ENCODE assay signal across 19 cellular contexts in genomic region chr5:68428232-68428811, GRCh38.
DNase-seq lines count a peak whose midpoint lies in the region; ATAC-seq and TF ChIP-seq lines count a peak whose summit lies in the region.
"Had no signal": no experiment of that assay in that cellular context is flagged by ENCODE, and none has a peak within 500 bp of the region (broad histone marks: within the 10 kb centered on the region; RNA-seq: fewer than 3 reads in every experiment).

No MANE protein-coding gene starts in this region.

- ATAC-seq in sciatic nerve: no peak
- ATAC-seq: Right ventricle myocardium inferior had no signal

- no peaks in the 10 kb centered on the region for H3K9me3 ChIP-seq in HEK293 (ENCODE audit: control insufficient read depth, insufficient read depth, low read depth, low read length)
- H3K9me3 ChIP-seq: SK-N-SH had no signal

- H3K27ac ChIP-seq in HEK293 (ENCODE audit: extremely low read depth, low read depth, low read length): no peak overlapping the region
- H3K27ac ChIP-seq: PC-9 had no signal

- intact Hi-C loops in sciatic nerve (cut with DNase I): no loop called here

- H3K4me1 ChIP-seq in HEK293 (ENCODE audit: control insufficient read depth, insufficient read depth, low read length): no peaks in the 10 kb centered on the region

- POLR2A ChIA-PET in HEK293 (lab: Yijun Ruan, JAX): no interaction called here

- in situ Hi-C loops in GM13976 (cut with MboI; ENCODE audit: low sequenced_read_pairs, unreplicated experiment): no loop called here

- no peak for TF ChIP-seq CTCF in HEK293 (tag by site-specific recombination; IDR thresholded peaks at IDR 0.05)
- TF ChIP-seq CTCF in GM13976 (IDR thresholded peaks at IDR 0.05; ENCODE audit: borderline replicate concordance, control extremely low read depth, extremely low read depth, insufficient read depth, missing control alignments): no peak

- CTCF ChIA-PET in HEK293 (lab: Yijun Ruan, JAX): interaction anchor here (0.6 to 3.1 kb wide), 2 partner anchors 142 to 1527 kb away, joined by 3 to 12 read pairs; no protein-coding TSS in a partner anchor

- no peaks in the 10 kb centered on the region for H3K36me3 ChIP-seq in HEK293 (ENCODE audit: control insufficient read depth in 2 of 2, insufficient read depth in 1 of 2, low read length in 2 of 2)

- no peak overlapping the region for H3K4me3 ChIP-seq in HEK293 (ENCODE audit: low read depth, low read length)
- H3K4me3 ChIP-seq: PC-9 had no signal

- DNase-seq in anterior cingulate cortex (lab: John Stamatoyannopoulos, UW) (peak in 39 of 58 donors; percentile 3 to 80 (median 31)), inferior parietal cortex (ENCODE audit: extremely low spot score) (peak; percentile 47), occipital lobe (lab: John Stamatoyannopoulos, UW) (peak; percentile 58), sciatic nerve (ENCODE audit: low spot score) (no peak), GM13976 (ENCODE audit: low spot score) (no peak), 8988T (no peak), NCI-H748 (lab: John Stamatoyannopoulos, UW; ENCODE audit: unreplicated experiment) (no peak)
- DNase-seq: AML-193; Calu3; CD4-positive, CD25-positive, alpha-beta regulatory T cell; DMS79; H9; NCI-H1092 treated with DMSO at 0.1 percent for 48 hours; NCI-H1694 treated with DMSO at 0.1 percent for 48 hours; NCI-H69; PC-9; SK-N-SH had no signal

TF ChIP-seq in HEK293, 187 proteins besides CTCF, POLR2A, EP300 and RAD21:
- 0 out of 2 replicates have a peak, but pooled peaks have one; percentile 16 for TF ChIP-seq ZIC2 (tag by site-specific recombination; IDR thresholded peaks at IDR 0.05)
- TF ChIP-seq PATZ1 (tag by site-specific recombination; IDR thresholded peaks at IDR 0.05): no peak
- no peak for TF ChIP-seq ZNF23 (tag by site-specific recombination; IDR thresholded peaks at IDR 0.05; ENCODE audit: borderline replicate concordance)
- TF ChIP-seq, protein P1, sequence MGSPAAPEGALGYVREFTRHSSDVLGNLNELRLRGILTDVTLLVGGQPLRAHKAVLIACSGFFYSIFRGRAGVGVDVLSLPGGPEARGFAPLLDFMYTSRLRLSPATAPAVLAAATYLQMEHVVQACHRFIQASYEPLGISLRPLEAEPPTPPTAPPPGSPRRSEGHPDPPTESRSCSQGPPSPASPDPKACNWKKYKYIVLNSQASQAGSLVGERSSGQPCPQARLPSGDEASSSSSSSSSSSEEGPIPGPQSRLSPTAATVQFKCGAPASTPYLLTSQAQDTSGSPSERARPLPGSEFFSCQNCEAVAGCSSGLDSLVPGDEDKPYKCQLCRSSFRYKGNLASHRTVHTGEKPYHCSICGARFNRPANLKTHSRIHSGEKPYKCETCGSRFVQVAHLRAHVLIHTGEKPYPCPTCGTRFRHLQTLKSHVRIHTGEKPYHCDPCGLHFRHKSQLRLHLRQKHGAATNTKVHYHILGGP (tag by site-specific recombination; IDR thresholded peaks at IDR 0.05): no peak
- no peak for TF ChIP-seq ZNF48 (tag by site-specific recombination; IDR thresholded peaks at IDR 0.05)
- TF ChIP-seq ZNF398 (tag by site-specific recombination; IDR thresholded peaks at IDR 0.05): no peak
- no peak for TF ChIP-seq HOXC10 (CRISPR knock-in tag; IDR thresholded peaks at IDR 0.05)
- TF ChIP-seq GLIS2 (tag by site-specific recombination; IDR thresholded peaks at IDR 0.05): no peak
- no peak for TF ChIP-seq ZNF350 (tag by site-specific recombination; IDR thresholded peaks at IDR 0.05)
- TF ChIP-seq ZNF155 (tag by site-specific recombination; IDR thresholded peaks at IDR 0.05): no peak
- TF ChIP-seq ZBTB1 (tag by site-specific recombination; IDR thresholded peaks at IDR 0.05): no peak
- TF ChIP-seq EGR2 (tag by site-specific recombination; IDR thresholded peaks at IDR 0.05; ENCODE audit: low read depth): peak; percentile 71
- no peak for TF ChIP-seq PRDM10 (tag by site-specific recombination; IDR thresholded peaks at IDR 0.05)
- TF ChIP-seq ZNF157 (tag by site-specific recombination; IDR thresholded peaks at IDR 0.05): no peak
- no peak for TF ChIP-seq ZNF571 (tag by site-specific recombination; IDR thresholded peaks at IDR 0.05)
- TF ChIP-seq ZNF223 (tag by site-specific recombination; IDR thresholded peaks at IDR 0.05): no peak
- peak; percentile 76 for TF ChIP-seq ZFHX2 (tag by site-specific recombination; conservative IDR thresholded peaks at IDR 0.05)
- TF ChIP-seq ZBTB7A (tag by site-specific recombination; IDR thresholded peaks at IDR 0.05; ENCODE audit: low read depth): no peak
- TF ChIP-seq ZNF10 (tag by site-specific recombination; IDR thresholded peaks at IDR 0.05): no peak

Comparison
In these comparisons a context has a peak if more than half of its experiments do, and no peak if none do; other contexts are left out.
1. DNase-seq: peak in anterior cingulate cortex (39 of 58), inferior parietal cortex (single experiment) and occipital lobe (single experiment); none in sciatic nerve (single experiment), GM13976 (single experiment), 8988T (single experiment) and NCI-H748 (single experiment).